In the genomic region with DNA sequence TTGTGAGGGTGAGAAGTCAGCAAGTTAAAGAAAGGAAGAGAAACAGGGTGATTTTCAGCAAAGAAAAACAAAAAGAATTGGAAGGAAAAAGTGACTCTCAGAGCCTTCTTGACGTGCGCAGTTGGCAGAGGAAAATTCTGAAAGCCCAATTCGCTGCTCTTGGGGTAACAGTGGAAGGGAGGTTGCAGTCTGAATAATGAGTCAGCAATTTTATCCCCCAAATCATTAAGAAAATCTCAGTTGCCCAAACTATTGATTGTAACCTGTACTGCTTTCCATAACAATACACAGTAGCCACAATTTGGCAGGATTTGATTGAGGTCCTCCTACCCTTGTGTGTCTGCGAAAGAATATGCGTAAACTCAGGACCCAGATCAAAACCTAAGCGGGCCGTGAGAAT, we compare ENCODE assay signal across 35 cellular contexts.
"Had no signal": no experiment of that assay in that cellular context is flagged by ENCODE, and none has a peak within 500 bp of the region (broad histone marks: within the 10 kb centered on the region; RNA-seq: fewer than 3 reads in every experiment).

No MANE protein-coding gene starts in this region.

- H3K4me3 ChIP-seq: PC-9 had no signal

- H3K27ac Mint-ChIP-seq: activated B cell treated with CpG ODN at 0.5 μM for 24 hours; activated CD4-positive, alpha-beta memory T cell treated with anti-CD3 and anti-CD28 coated beads for 36 hours; activated naive CD4-positive, alpha-beta T cell treated with anti-CD3 and anti-CD28 coated beads, Interleukin-2, amount 10 ng/mL, durations not matched to agents 7 days and 5 days; activated naive CD8-positive, alpha-beta T cell; activated naive CD8-positive, alpha-beta T cell treated with anti-CD3 and anti-CD28 coated beads, Interleukin-2, amount 50 U/mL, for 24 hours; activated T-helper 1 cell treated with anti-CD3 and anti-CD28 coated beads, Interleukin-12 subunit alpha, Interleukin-12 subunit beta, Interleukin-2, Interleukin-4 antibody, amounts not matched to agents 30 ng/mL and 10 ng/mL and 1 ng/mL, durations not matched to agents 14 hours and 24 hours and 36 hours; T-cell had no signal

- H3K9me3 Mint-ChIP-seq: activated B cell treated with CpG ODN at 0.5 μM for 24 hours; activated CD4-positive, alpha-beta memory T cell treated with anti-CD3 and anti-CD28 coated beads for 36 hours; activated naive CD4-positive, alpha-beta T cell treated with anti-CD3 and anti-CD28 coated beads, Interleukin-2, amount 10 ng/mL, durations not matched to agents 7 days and 5 days; activated naive CD8-positive, alpha-beta T cell treated with anti-CD3 and anti-CD28 coated beads, Interleukin-2, amount 50 U/mL, for 24 hours; activated T-cell treated with anti-CD3 and anti-CD28 coated beads, Interleukin-2, amount 50 U/mL, for 4 hours; activated T-helper 1 cell treated with anti-CD3 and anti-CD28 coated beads, Interleukin-12 subunit alpha, Interleukin-12 subunit beta, Interleukin-2, Interleukin-4 antibody, amounts not matched to agents 30 ng/mL and 10 ng/mL and 1 ng/mL, durations not matched to agents 14 hours and 24 hours and 36 hours; central memory CD8-positive, alpha-beta T cell; T-cell had no signal

- H3K4me1 Mint-ChIP-seq: activated B cell treated with CpG ODN at 0.5 μM for 24 hours; activated naive CD4-positive, alpha-beta T cell treated with anti-CD3 and anti-CD28 coated beads, Interleukin-2, amount 10 ng/mL, durations not matched to agents 7 days and 5 days; activated naive CD8-positive, alpha-beta T cell treated with anti-CD3 and anti-CD28 coated beads, Interleukin-2, amount 50 U/mL, for 24 hours; central memory CD8-positive, alpha-beta T cell; T-cell had no signal

- H3K36me3 Mint-ChIP-seq: activated CD4-positive, alpha-beta memory T cell treated with anti-CD3 and anti-CD28 coated beads for 36 hours; activated naive CD4-positive, alpha-beta T cell treated with anti-CD3 and anti-CD28 coated beads, Interleukin-2, amount 10 ng/mL, durations not matched to agents 7 days and 5 days; activated naive CD8-positive, alpha-beta T cell; T-cell had no signal

- H3K36me3 ChIP-seq: brain microvascular endothelial cell had no signal

- FAIRE-seq: RCC 7860 had no signal

- H2AFZ ChIP-seq: PC-9 had no signal

- ATAC-seq: activated naive CD8-positive, alpha-beta T cell treated with anti-CD3 and anti-CD28 coated beads, Interleukin-2, amount 50 U/mL, for 24 hours; activated T-cell treated with anti-CD3 and anti-CD28 coated beads, Interleukin-2, amount 50 U/mL, for 4 hours; Right ventricle myocardium inferior; SK-N-SH treated with all-trans-retinoic acid at 6 μM for 48 hours; T-cell had no signal

- H3K27ac ChIP-seq: brain microvascular endothelial cell, PC-9, RWPE1, VCaP had no signal

- H3K27me3 Mint-ChIP-seq: activated B cell treated with CpG ODN at 0.5 μM for 24 hours; activated CD4-positive, alpha-beta memory T cell treated with anti-CD3 and anti-CD28 coated beads for 36 hours; activated naive CD4-positive, alpha-beta T cell treated with anti-CD3 and anti-CD28 coated beads, Interleukin-2, amount 10 ng/mL, durations not matched to agents 7 days and 5 days; activated naive CD8-positive, alpha-beta T cell; activated naive CD8-positive, alpha-beta T cell treated with anti-CD3 and anti-CD28 coated beads, Interleukin-2, amount 50 U/mL, for 24 hours; central memory CD8-positive, alpha-beta T cell; T-cell had no signal

- H3K4me2 ChIP-seq: PC-9 had no signal

- DNase-seq: activated B cell treated with CpG ODN at 0.5 μM for 24 hours; activated CD4-positive, alpha-beta memory T cell treated with anti-CD3 and anti-CD28 coated beads for 36 hours; activated CD4-positive, alpha-beta T cell treated with anti-CD3 and anti-CD28 coated beads for 4 hours; activated CD4-positive, alpha-beta T cell treated with anti-CD3 and anti-CD28 coated beads, Interleukin-2, amount 50 U/mL, for 1 hour; activated CD4-positive, CD25-positive, alpha-beta regulatory T cell treated with anti-CD3 and anti-CD28 coated beads, Interleukin-2, amount 50 U/mL, for 72 hours; activated CD8-positive, alpha-beta memory T cell treated with anti-CD3 and anti-CD28 coated beads, Interleukin-2, amount 50 U/mL, for 4 hours; activated naive CD4-positive, alpha-beta T cell treated with anti-CD3 and anti-CD28 coated beads, Interleukin-2, amount 10 ng/mL, durations not matched to agents 7 days and 5 days; activated naive CD8-positive, alpha-beta T cell treated with anti-CD3 and anti-CD28 coated beads, Interleukin-2, amount 50 U/mL, for 24 hours; activated T-cell treated with anti-CD3 and anti-CD28 coated beads for 4 hours; activated T-cell treated with anti-CD3 and anti-CD28 coated beads, Interleukin-2, amount 50 U/mL, for 4 hours; anterior cingulate cortex; brain microvascular endothelial cell; NCI-H1048; NCI-H1105 treated with DMSO at 0.1 percent for 48 hours; NCI-H1436; NCI-H1694; NCI-H1930; NCI-H2171; NCI-H510A; NCI-H526; NCI-H748 treated with DMSO at 0.1 percent for 48 hours; NK-92 treated with Interleukin-12 subunit alpha and Interleukin-12 subunit beta, amount 100 ng/mL, for 24 hours; PC-9; SIG-M5; T-cell; T-helper 2 cell; T-helper 9 cell had no signal

- H3K4me3 Mint-ChIP-seq: activated B cell treated with CpG ODN at 0.5 μM for 24 hours; activated CD4-positive, alpha-beta memory T cell treated with anti-CD3 and anti-CD28 coated beads for 36 hours; activated naive CD4-positive, alpha-beta T cell treated with anti-CD3 and anti-CD28 coated beads, Interleukin-2, amount 10 ng/mL, durations not matched to agents 7 days and 5 days; activated naive CD8-positive, alpha-beta T cell; activated naive CD8-positive, alpha-beta T cell treated with anti-CD3 and anti-CD28 coated beads, Interleukin-2, amount 50 U/mL, for 24 hours; activated T-cell treated with anti-CD3 and anti-CD28 coated beads, Interleukin-2, amount 50 U/mL, for 4 hours; activated T-helper 1 cell treated with anti-CD3 and anti-CD28 coated beads, Interleukin-12 subunit alpha, Interleukin-12 subunit beta, Interleukin-2, Interleukin-4 antibody, amounts not matched to agents 30 ng/mL and 10 ng/mL and 1 ng/mL, durations not matched to agents 14 hours and 24 hours and 36 hours; central memory CD8-positive, alpha-beta T cell; T-cell had no signal

- H3K27me3 ChIP-seq: brain microvascular endothelial cell had no signal
